In the genomic region with DNA sequence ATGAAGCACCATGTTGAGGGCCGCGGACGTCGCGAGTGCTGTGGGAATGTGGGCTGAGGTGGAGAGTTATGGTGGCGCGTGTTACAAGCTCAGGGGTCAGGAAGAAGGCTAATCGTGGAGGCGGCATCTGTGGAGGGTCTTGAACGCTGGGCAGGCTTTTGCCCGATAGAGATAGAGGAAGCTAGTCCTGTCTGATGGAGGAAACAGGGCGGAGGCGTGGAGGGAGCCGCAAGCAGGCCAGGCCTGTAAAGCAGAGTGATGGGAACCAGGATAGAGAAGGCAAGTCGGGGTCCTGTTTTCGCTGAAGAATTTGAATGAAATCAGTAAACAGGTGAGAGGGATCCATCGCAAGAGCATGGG, we compare ENCODE assay signal across 8 cellular contexts.
A peak's percentile ranks its signal among the peaks of the same experiment; 100 is the strongest.
DNase-seq lines count a peak whose midpoint lies in the region; FAIRE-seq and TF ChIP-seq lines count a peak whose summit lies in the region.
"Not testable (repeated sequence)": the region's sequence is repeated elsewhere in the genome, so short reads cannot be mapped to it uniquely, and the experiment has no call there.

No MANE protein-coding gene starts in this region.

- intact Hi-C loops in endothelial cell of umbilical vein (cut with micrococcal nuclease); stomach (cut with DNase I; ENCODE audit: low total_unique reads): not testable (repeated sequence)

- not testable (repeated sequence) for H4K91ac ChIP-seq in neuronal stem cell (ENCODE audit: low read depth, low read length, poor library complexity)

- not testable (repeated sequence) for H2BK12ac ChIP-seq in neuronal stem cell (ENCODE audit: low read length)

- H4K20me1 ChIP-seq in endothelial cell of umbilical vein (replicated peaks; ENCODE audit: control insufficient read depth, extremely low read depth, insufficient read depth, low read length), result not testable (repeated sequence)

- not testable (repeated sequence) for TF ChIP-seq CTCF in AG09309 (IDR thresholded peaks at IDR 0.05; ENCODE audit: control insufficient read depth, insufficient read depth, low read depth, low read length, missing control alignments); HFF-Myc (IDR thresholded peaks at IDR 0.05; ENCODE audit: low read depth, low read length, missing control alignments); WERI-Rb-1 (IDR thresholded peaks at IDR 0.05; ENCODE audit: low read depth, low read length); endothelial cell of umbilical vein (IDR thresholded peaks at IDR 0.05; ENCODE audit: extremely low read depth in 1 of 2, insufficient read depth in 1 of 2, low read depth in 1 of 2, low read length in 2 of 2); stomach (IDR thresholded peaks at IDR 0.05)

- TF ChIP-seq POLR2A in endothelial cell of umbilical vein (IDR thresholded peaks at IDR 0.05; ENCODE audit: low read depth, low read length); stomach (IDR thresholded peaks at IDR 0.05): not testable (repeated sequence)

- H4K8ac ChIP-seq in neuronal stem cell (ENCODE audit: low read depth, low read length), result not testable (repeated sequence)

- H3K9me3 ChIP-seq in WERI-Rb-1 (ENCODE audit: severe bottlenecking); adipocyte (ENCODE audit: control insufficient read depth, low read length); endothelial cell of umbilical vein (replicated peaks; ENCODE audit: control insufficient read depth, insufficient read depth, low read length); iPS-20b (ENCODE audit: insufficient read depth, low read depth, low read length); neuronal stem cell (replicated peaks in 1 of 2; ENCODE audit: control insufficient read depth in 2 of 2, insufficient read depth in 1 of 2, low read depth in 1 of 2, low read length in 2 of 2): not testable (repeated sequence)
- H3K9me3 ChIP-seq in stomach, result peaks cover 0 to 16% (median 0%) of the 10 kb centered on the region in 4 donors

- peak overlapping the region; percentile 65 for H3K4me3 ChIP-seq in AG09309 (ENCODE audit: control insufficient read depth, low read depth, low read length)
- peak overlapping the region; percentile 73 for H3K4me3 ChIP-seq in HFF-Myc (replicated peaks; ENCODE audit: low read depth, low read length)
- H3K4me3 ChIP-seq in WERI-Rb-1 (ENCODE audit: low read depth, low read length), result peak overlapping the region; percentile 86; the same call in 1 of the 2 replicates
- peak overlapping the region; percentile 95 for H3K4me3 ChIP-seq in adipocyte (ENCODE audit: low read length)
- H3K4me3 ChIP-seq in endothelial cell of umbilical vein (replicated peaks in 1 of 3; ENCODE audit: insufficient read depth in 1 of 3, low read depth in 1 of 3, low read length in 3 of 3), result peak overlapping the region in 1 of 3 experiments; percentile 64
- peak overlapping the region; percentile 93; the same call in 1 of the 2 replicates for H3K4me3 ChIP-seq in iPS-20b (ENCODE audit: low read length)
- peak overlapping the region in 1 of 2 donors; percentile 87 for H3K4me3 ChIP-seq in neuronal stem cell (ENCODE audit: low read length in 2 of 2)
- peak overlapping the region; percentile 52 to 72 (median 62) for H3K4me3 ChIP-seq in stomach

- not testable (repeated sequence) for TF ChIP-seq EP300 in stomach (IDR thresholded peaks at IDR 0.05)

- not testable (repeated sequence) for H3K9me1 ChIP-seq in endothelial cell of umbilical vein (replicated peaks; ENCODE audit: control insufficient read depth, extremely low read depth, insufficient read depth, low read length)

- FAIRE-seq in endothelial cell of umbilical vein (lab: Jason Lieb, UNC), result not testable (repeated sequence)

- not testable (repeated sequence) for H2AK5ac ChIP-seq in neuronal stem cell (ENCODE audit: low read depth, low read length)

- not testable (repeated sequence) for H3K27me3 ChIP-seq in WERI-Rb-1 (ENCODE audit: insufficient read depth, low read depth, severe bottlenecking); adipocyte (replicated peaks; ENCODE audit: control insufficient read depth, insufficient read depth, low read length); endothelial cell of umbilical vein (ENCODE audit: control insufficient read depth in 2 of 2, insufficient read depth in 2 of 2, low read length in 2 of 2); iPS-20b (ENCODE audit: insufficient read depth, low read length); neuronal stem cell (ENCODE audit: control insufficient read depth in 3 of 3, insufficient read depth in 3 of 3, low read depth in 1 of 3, low read length in 3 of 3); stomach

- H3K23ac ChIP-seq in neuronal stem cell (ENCODE audit: low read depth, low read length, poor library complexity), result not testable (repeated sequence)

- H2BK15ac ChIP-seq in neuronal stem cell (ENCODE audit: low read length), result not testable (repeated sequence)

- not testable (repeated sequence) for H2BK5ac ChIP-seq in neuronal stem cell (ENCODE audit: low read length)

- not testable (repeated sequence) for H3K36me3 ChIP-seq in WERI-Rb-1; adipocyte (ENCODE audit: control insufficient read depth, insufficient read depth, low read length, severe bottlenecking); endothelial cell of umbilical vein (ENCODE audit: control insufficient read depth in 2 of 2, extremely low read depth in 1 of 2, insufficient read depth in 2 of 2, low read length in 2 of 2); iPS-20b (ENCODE audit: insufficient read depth, low read depth, low read length); neuronal stem cell (replicated peaks in 1 of 2; ENCODE audit: control insufficient read depth in 2 of 2, insufficient read depth in 2 of 2, low read length in 2 of 2); stomach

- dilution Hi-C loops in endothelial cell of umbilical vein (cut with MboI; ENCODE audit: extremely low pct_ligation_motif_present, low sequenced_read_pairs), result not testable (repeated sequence)

- H3K4ac ChIP-seq in neuronal stem cell (ENCODE audit: low read length), result not testable (repeated sequence)

- H3K27ac ChIP-seq in WERI-Rb-1; iPS-20b (ENCODE audit: low read length); neuronal stem cell (replicated peaks; ENCODE audit: low read length): not testable (repeated sequence)
- H3K27ac ChIP-seq in endothelial cell of umbilical vein (ENCODE audit: insufficient read depth, low read depth, low read length), result peak overlapping the region; percentile 8
- H3K27ac ChIP-seq in stomach, result peak overlapping the region in 3 of 5 donors; percentile 76 to 85 (median 79)

- POLR2A ChIA-PET in endothelial cell of umbilical vein (lab: Charles Lee), result not testable (repeated sequence)

- not testable (repeated sequence) for H3K4me1 ChIP-seq in adipocyte (ENCODE audit: control insufficient read depth, insufficient read depth, low read length); endothelial cell of umbilical vein (ENCODE audit: control insufficient read depth, extremely low read depth, insufficient read depth, low read length); iPS-20b (ENCODE audit: insufficient read depth, low read length); neuronal stem cell (ENCODE audit: control insufficient read depth in 2 of 2, insufficient read depth in 1 of 2, low read depth in 1 of 2, low read length in 2 of 2); stomach

- not testable (repeated sequence) for H3K79me2 ChIP-seq in endothelial cell of umbilical vein (ENCODE audit: control insufficient read depth, insufficient read depth, low read length)

- not testable (repeated sequence) for H3K4me2 ChIP-seq in endothelial cell of umbilical vein (ENCODE audit: insufficient read depth, low read length)
- H3K4me2 ChIP-seq in neuronal stem cell (ENCODE audit: insufficient read depth, low read length, poor library complexity, severe bottlenecking), result peak overlapping the region; percentile 45

- DNase-seq in AG09309 (ENCODE audit: low read depth); HFF-Myc (ENCODE audit: extremely low read depth, low read depth); WERI-Rb-1; adipocyte (ENCODE audit: low read depth); endothelial cell of umbilical vein (ENCODE audit: low read depth, low spot score); neuronal stem cell (ENCODE audit: low spot score); stomach: not testable (repeated sequence)

- CTCF ChIA-PET in endothelial cell of umbilical vein (lab: Charles Lee), result not testable (repeated sequence)

- H3K14ac ChIP-seq in neuronal stem cell (ENCODE audit: low read length), result not testable (repeated sequence)

- not testable (repeated sequence) for H3K79me1 ChIP-seq in neuronal stem cell (ENCODE audit: low read depth, low read length)

- H3K18ac ChIP-seq in neuronal stem cell (ENCODE audit: low read length), result not testable (repeated sequence)

- H3K9ac ChIP-seq in adipocyte (ENCODE audit: low read length), result peak overlapping the region; percentile 87
- not testable (repeated sequence) for H3K9ac ChIP-seq in endothelial cell of umbilical vein (replicated peaks; ENCODE audit: extremely low read depth, insufficient read depth, low read length); neuronal stem cell (ENCODE audit: low read depth, low read length, poor library complexity)
- peak overlapping the region; percentile 37; the same call in 1 of the 2 replicates for H3K9ac ChIP-seq in iPS-20b (ENCODE audit: low read depth, low read length)

- not testable (repeated sequence) for BruUV-seq in endothelial cell of umbilical vein (replicated peaks; lab: Mats Ljungman, UMichigan)

- H2BK120ac ChIP-seq in neuronal stem cell (ENCODE audit: low read depth, low read length), result not testable (repeated sequence)

- WGBS in neuronal stem cell (ENCODE audit: extremely low coverage in 2 of 2, insufficient read length in 2 of 2, insufficient replicate concordance in 1 of 2), 2 donors, result no CpG with 5 or more reads among the region's 17 CpGs
- 67 to 79% (median 75%) methylated on average over 17 of the region's 17 CpGs for WGBS in stomach, 5 donors

- peak overlapping the region; percentile 71 for H2AFZ ChIP-seq in endothelial cell of umbilical vein (ENCODE audit: low read depth, low read length)
- not testable (repeated sequence) for H2AFZ ChIP-seq in neuronal stem cell (ENCODE audit: low read length)
